Comparison of ENCODE assay signal across 27 cellular contexts in genomic region chr3:120475722-120476385, GRCh38. TPM values are rescaled to one million over a fixed set of nuclear protein-coding genes. Genes with fewer than 3 reads are reported as not detected.
DNase-seq lines count a peak whose midpoint lies in the region; ATAC-seq and TF ChIP-seq lines count a peak whose summit lies in the region.
"Had no signal": no experiment of that assay in that cellular context is flagged by ENCODE, and none has a peak within 500 bp of the region (broad histone marks: within the 10 kb centered on the region; RNA-seq: fewer than 3 reads in every experiment).

No MANE protein-coding gene starts in this region.

- TF ChIP-seq CTCF in brain (conservative IDR thresholded peaks at IDR 0.05) (no peak), mesothelial cell of epicardium (IDR thresholded peaks at IDR 0.05; ENCODE audit: unreplicated experiment) (no peak), upper lobe of right lung (IDR thresholded peaks at IDR 0.05) (no peak)

- no peak overlapping the region for H3K4me3 ChIP-seq in upper lobe of right lung
- H3K4me3 ChIP-seq: prostate gland, sigmoid colon, SJCRH30 had no signal

- H3K4me1 Mint-ChIP-seq in brain (peaks cover 34% of the 10 kb centered on the region), mesothelial cell of epicardium (peaks cover 34% of the 10 kb centered on the region)
- H3K4me1 Mint-ChIP-seq: CD4-positive, CD25-positive, alpha-beta regulatory T cell had no signal

- H3K36me3 ChIP-seq in upper lobe of right lung, result no peaks in the 10 kb centered on the region
- H3K36me3 ChIP-seq: prostate gland, sigmoid colon, SJCRH30 had no signal

- H3K9me3 Mint-ChIP-seq in brain (peaks cover 7 to 13% (median 10%) of the 10 kb centered on the region in 5 experiments), mesothelial cell of epicardium (peaks cover 13% of the 10 kb centered on the region)

- H3K27me3 Mint-ChIP-seq in brain, result no peaks in the 10 kb centered on the region
- no peaks in the 10 kb centered on the region for H3K27me3 Mint-ChIP-seq in mesothelial cell of epicardium (ENCODE audit: low read depth)

- peak overlapping the region in 3 of 5 experiments; percentile 77 to 85 (median 77) for H3K27ac Mint-ChIP-seq in brain
- H3K27ac Mint-ChIP-seq in mesothelial cell of epicardium, result peak overlapping the region; percentile 58
- H3K27ac Mint-ChIP-seq: CD4-positive, CD25-positive, alpha-beta regulatory T cell had no signal

- H3K27me3 ChIP-seq in upper lobe of right lung, result no peaks in the 10 kb centered on the region
- H3K27me3 ChIP-seq: sigmoid colon had no signal

- DNase-seq in DMS 273 (lab: John Stamatoyannopoulos, UW; ENCODE audit: unreplicated experiment) (peak; percentile 32), DMS 273 treated with DMSO at 0.1 percent for 48 hours (lab: John Stamatoyannopoulos, UW) (no peak), NCI-H2227 (lab: John Stamatoyannopoulos, UW; ENCODE audit: unreplicated experiment) (peak; percentile 11), mesothelial cell of epicardium (ENCODE audit: low spot score in 2 of 2, unreplicated experiment in 2 of 2) (no peak), upper lobe of right lung (no peak), NCI-H446 treated with DMSO at 0.1 percent for 48 hours (lab: John Stamatoyannopoulos, UW) (no peak)
- no peak for DNase-seq in stimulated activated CD4-positive, alpha-beta T cell treated with anti-CD3 and anti-CD28 coated beads, Interleukin-15, amount 100 ng/mL, for 24 hours
- DNase-seq: activated CD4-positive, alpha-beta T cell treated with anti-CD3 and anti-CD28 coated beads for 4 hours; activated CD8-positive, alpha-beta memory T cell treated with anti-CD3 and anti-CD28 coated beads for 24 hours; activated naive CD4-positive, alpha-beta T cell; activated T-cell treated with anti-CD3 and anti-CD28 coated beads, Interleukin-2, amount 50 U/mL, for 1 hour; amygdala; CD4-positive, CD25-positive, alpha-beta regulatory T cell; central memory CD4-positive, alpha-beta T cell; dermis blood vessel endothelial cell; DMS153; GDM1; KBM-7; left cardiac atrium; NCI-H1436 treated with DMSO at 0.1 percent for 48 hours; sigmoid colon; SJCRH30; stimulated activated CD8-positive, alpha-beta memory T cell treated with anti-CD3 and anti-CD28 coated beads, Interleukin-4, amount 100 ng/mL, for 48 hours; T-helper 1 cell had no signal

- no peaks in the 10 kb centered on the region for H3K4me1 ChIP-seq in upper lobe of right lung
- H3K4me1 ChIP-seq: prostate gland, SJCRH30 had no signal

- H3K9me3 ChIP-seq in upper lobe of right lung, result no peaks in the 10 kb centered on the region
- H3K9me3 ChIP-seq: prostate gland, sigmoid colon had no signal

- H3K36me3 Mint-ChIP-seq in brain (no peaks in the 10 kb centered on the region), mesothelial cell of epicardium (peaks cover 9% of the 10 kb centered on the region)
- H3K36me3 Mint-ChIP-seq: CD4-positive, CD25-positive, alpha-beta regulatory T cell had no signal

- no peak overlapping the region for H3K27ac ChIP-seq in upper lobe of right lung
- H3K27ac ChIP-seq: 22Rv1, prostate gland, SJCRH30 had no signal

- no peak for ATAC-seq in upper lobe of right lung
- ATAC-seq: left cardiac atrium had no signal

- H3K4me3 Mint-ChIP-seq in brain (no peak overlapping the region), mesothelial cell of epicardium (no peak overlapping the region)
- H3K4me3 Mint-ChIP-seq: CD4-positive, CD25-positive, alpha-beta regulatory T cell had no signal

- intact Hi-C loops in upper lobe of right lung (cut with DNase I), result no loop called here

RNA-seq across cellular contexts. Expression of gene FSTL1, which starts 25.1 kb away (rescaled TPM):
- 22.5 TPM for polyA plus RNA-seq in brain (ENCODE audit: insufficient read depth, low read depth, low replicate concordance)
- 734 to 772 TPM (median 749 TPM) in 3 replicates for total RNA-seq in mesothelial cell of epicardium
- total RNA-seq in upper lobe of right lung, result 221 TPM
- polyA plus RNA-seq: CD4-positive, CD25-positive, alpha-beta regulatory T cell had no signal

Comparison
In these comparisons a context has a peak if more than half of its experiments do, and no peak if none do; other contexts are left out.
1. DNase-seq: peak in DMS 273 (single experiment) and NCI-H2227 (single experiment); none in DMS 273 treated with DMSO at 0.1 percent for 48 hours (single experiment), mesothelial cell of epicardium (0 of 2), upper lobe of right lung (single experiment), stimulated activated CD4-positive, alpha-beta T cell treated with anti-CD3 and anti-CD28 coated beads, Interleukin-15, amount 100 ng/mL, for 24 hours (single experiment) and NCI-H446 treated with DMSO at 0.1 percent for 48 hours (single experiment).